ENCODE assay signal across 21 cellular contexts in the genomic region with DNA sequence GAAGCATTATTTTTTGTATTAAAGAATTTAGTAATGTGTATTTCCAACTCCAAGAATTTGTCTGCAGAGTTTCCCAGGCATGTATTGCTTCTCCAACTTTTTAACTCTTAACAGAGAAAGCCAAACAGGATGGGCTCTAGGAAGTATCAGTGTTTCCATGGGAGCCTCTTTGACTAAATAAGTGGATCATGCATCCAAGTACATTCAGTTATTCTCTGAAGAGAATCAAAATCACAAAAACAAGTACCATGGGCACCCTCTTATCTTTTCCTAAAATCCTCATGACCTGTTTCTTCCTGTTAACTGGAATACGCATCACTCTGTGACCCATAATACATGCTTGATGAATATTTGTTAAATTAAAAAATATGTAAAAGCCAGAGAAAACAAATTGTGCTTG.
"Had no signal": no experiment of that assay in that cellular context is flagged by ENCODE, and none has a peak within 500 bp of the region (broad histone marks: within the 10 kb centered on the region; RNA-seq: fewer than 3 reads in every experiment).

No MANE protein-coding gene starts in this region.

- H3K36me3 ChIP-seq: ovary, spleen, tibial nerve, upper lobe of left lung, vagina had no signal

- H3K27me3 ChIP-seq: ovary, tibial nerve, upper lobe of left lung, vagina had no signal

- H3K36me3 Mint-ChIP-seq: mesothelial cell of epicardium; stimulated activated effector memory CD8-positive, alpha-beta T cell treated with anti-CD3 and anti-CD28 coated beads, Interleukin-12 subunit alpha, Interleukin-12 subunit beta, amount 100 ng/mL, for 72 hours had no signal

- H3K4me3 Mint-ChIP-seq: mesothelial cell of epicardium; naive B cell; natural killer cell; stimulated activated effector memory CD8-positive, alpha-beta T cell treated with anti-CD3 and anti-CD28 coated beads, Interleukin-12 subunit alpha, Interleukin-12 subunit beta, amount 100 ng/mL, for 72 hours; stimulated activated naive CD8-positive, alpha-beta T cell treated with anti-CD3 and anti-CD28 coated beads, Interleukin-15, Interleukin-2, amounts not matched to agents 100 ng/mL and 50 ng/mL, for 24 hours had no signal

- H3K9me3 ChIP-seq: ovary, vagina had no signal

- H3K4me3 ChIP-seq: lung, ovary, skin epidermis, spleen, tibial nerve, upper lobe of left lung, vagina had no signal

- H3K4me1 Mint-ChIP-seq: mesothelial cell of epicardium, naive B cell had no signal

- DNase-seq: hippocampal formation; kidney glomerular epithelial cell; left cardiac atrium; mesendoderm; naive B cell; natural killer cell; ovary; spleen; stimulated activated CD4-positive, alpha-beta T cell treated with anti-CD3 and anti-CD28 coated beads, Interleukin-4, amount 100 ng/mL, for 24 hours; stimulated activated naive CD4-positive, alpha-beta T cell; upper lobe of left lung had no signal

- H3K27ac ChIP-seq: ovary, spleen, tibial nerve, upper lobe of left lung, vagina had no signal

- H3K4me1 ChIP-seq: spleen, upper lobe of left lung, vagina had no signal

- H3K27ac Mint-ChIP-seq: mesothelial cell of epicardium; naive B cell; natural killer cell; progenitor cell of endocrine pancreas; stimulated activated effector memory CD8-positive, alpha-beta T cell treated with anti-CD3 and anti-CD28 coated beads, Interleukin-12 subunit alpha, Interleukin-12 subunit beta, amount 100 ng/mL, for 72 hours; stimulated activated naive CD8-positive, alpha-beta T cell treated with anti-CD3 and anti-CD28 coated beads, Interleukin-15, Interleukin-2, amounts not matched to agents 100 ng/mL and 50 ng/mL, for 24 hours had no signal

- ATAC-seq: left lobe of liver; natural killer cell; sciatic nerve; stimulated activated effector memory CD8-positive, alpha-beta T cell treated with anti-CD3 and anti-CD28 coated beads, Interleukin-12 subunit alpha, Interleukin-12 subunit beta, amount 100 ng/mL, for 72 hours had no signal
